ENCODE assay signal across 1 cellular context in the genomic region with DNA sequence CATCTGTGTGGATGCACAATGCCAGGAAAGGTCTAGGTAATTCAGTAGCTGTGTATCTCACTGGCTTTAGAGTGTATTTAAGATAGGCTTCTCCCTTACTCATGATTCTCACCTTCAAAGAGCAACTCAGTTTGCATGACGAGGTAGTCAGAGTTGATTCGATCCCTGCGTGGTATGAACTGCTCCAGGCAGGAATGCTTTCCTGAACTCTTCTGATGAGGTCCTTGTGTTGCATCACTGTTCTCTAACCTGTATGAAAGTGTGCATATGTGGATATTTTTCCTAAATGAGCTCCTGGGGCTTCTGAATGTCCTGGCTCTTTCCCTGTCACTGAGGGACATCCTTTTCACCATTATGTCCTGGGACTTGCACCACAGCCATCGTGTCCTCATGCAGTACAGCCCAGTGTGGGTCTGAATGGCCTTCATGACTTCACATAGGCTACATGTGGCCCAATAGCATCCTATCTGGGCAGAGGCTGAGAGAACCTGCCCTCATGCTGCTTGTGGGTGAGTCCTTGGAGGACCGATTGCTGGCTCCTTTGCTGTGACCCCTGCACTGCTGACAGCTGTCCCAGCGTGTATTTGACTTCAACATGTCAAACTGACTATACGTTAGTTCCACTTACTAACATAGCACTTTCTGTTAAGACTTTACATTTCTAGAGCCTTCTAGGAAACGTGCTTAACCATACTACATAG.
TF ChIP-seq lines count a peak whose summit lies in the region.

No MANE protein-coding gene starts in this region.

TF ChIP-seq in endothelial cell of umbilical vein, 7 proteins besides CTCF, POLR2A, EP300 and RAD21:
- TF ChIP-seq POLR2AphosphoS5 (IDR thresholded peaks at IDR 0.05; ENCODE audit: insufficient read depth, low read depth, low read length) (no peak), MYC (IDR thresholded peaks at IDR 0.05; ENCODE audit: low read depth, low read length) (no peak), JUN (IDR thresholded peaks at IDR 0.05; ENCODE audit: borderline replicate concordance, insufficient read depth, insufficient read length, low read depth) (no peak), FOS (IDR thresholded peaks at IDR 0.05; ENCODE audit: borderline replicate concordance, insufficient read depth, low read length) (no peak), GATA2 (IDR thresholded peaks at IDR 0.05; ENCODE audit: insufficient read depth, insufficient read length, low read depth, low read length) (no peak), EZH2 (IDR thresholded peaks at IDR 0.05; ENCODE audit: borderline replicate concordance, low read depth, low read length, severe bottlenecking) (no peak)
- TF ChIP-seq, protein P1, sequence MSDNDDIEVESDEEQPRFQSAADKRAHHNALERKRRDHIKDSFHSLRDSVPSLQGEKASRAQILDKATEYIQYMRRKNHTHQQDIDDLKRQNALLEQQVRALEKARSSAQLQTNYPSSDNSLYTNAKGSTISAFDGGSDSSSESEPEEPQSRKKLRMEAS (IDR thresholded peaks at IDR 0.05; ENCODE audit: insufficient read depth, insufficient read length), result no peak
